ENCODE assay signal across 18 cellular contexts in the genomic region with DNA sequence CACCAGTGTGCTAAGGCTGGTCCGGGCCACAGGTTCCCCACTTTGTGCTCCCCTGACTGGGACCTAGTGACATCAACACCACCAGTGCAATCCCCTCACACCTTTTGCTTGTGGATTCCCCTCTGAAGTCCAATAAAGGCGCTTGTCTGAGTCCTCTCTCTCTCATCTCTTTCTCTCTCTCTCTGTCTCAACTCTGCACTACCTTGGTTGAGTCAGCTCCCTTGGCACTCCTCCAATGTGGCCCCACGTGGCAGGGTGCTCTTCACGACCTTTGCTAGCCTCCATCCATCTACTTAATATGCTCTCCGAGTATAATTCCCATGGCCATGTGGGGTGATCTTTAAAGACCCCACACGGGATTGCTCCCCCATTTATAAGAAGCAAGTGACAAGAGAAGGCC.
DNase-seq lines count a peak whose midpoint lies in the region; ATAC-seq, FAIRE-seq and TF ChIP-seq lines count a peak whose summit lies in the region.
"Had no signal": no experiment of that assay in that cellular context is flagged by ENCODE, and none has a peak within 500 bp of the region (broad histone marks: within the 10 kb centered on the region; RNA-seq: fewer than 3 reads in every experiment).

No MANE protein-coding gene starts in this region.

- CTCF ChIA-PET in Calu3 (lab: Charles Lee): no interaction called here

- H3K9me3 ChIP-seq in T-helper 17 cell (ENCODE audit: control insufficient read depth, low read length, poor library complexity, severe bottlenecking): no peaks in the 10 kb centered on the region
- H3K9me3 ChIP-seq: ovary, transverse colon had no signal

- intact Hi-C loops in Calu3 (cut with micrococcal nuclease; ENCODE audit: unreplicated experiment): no loop called here

- H3K4me1 Mint-ChIP-seq in Calu3 (ENCODE audit: low read depth, unreplicated experiment): peaks cover 18% of the 10 kb centered on the region
- peaks cover 9% of the 10 kb centered on the region for H3K4me1 Mint-ChIP-seq in T-helper 17 cell
- H3K4me1 Mint-ChIP-seq: stimulated activated memory B cell treated with anti-CD40 and anti-IgM and Interleukin-4, amounts not matched to agents 10 μg/mL and 1 μg/mL and 100 μg/mL, for 72 hours had no signal

- no peaks in the 10 kb centered on the region for H3K27me3 ChIP-seq in foreskin keratinocyte
- H3K27me3 ChIP-seq: ovary, transverse colon had no signal

- TF ChIP-seq POLR2A in H54 (IDR thresholded peaks at IDR 0.05; ENCODE audit: low read depth, low read length): no peak

- no peaks in the 10 kb centered on the region for H3K27me3 Mint-ChIP-seq in Calu3 (ENCODE audit: unreplicated experiment)
- no peaks in the 10 kb centered on the region for H3K27me3 Mint-ChIP-seq in T-helper 17 cell
- H3K27me3 Mint-ChIP-seq: activated naive CD4-positive, alpha-beta T cell treated with anti-CD3 and anti-CD28 coated beads, Interleukin-2, amount 50 U/mL, for 24 hours; stimulated activated memory B cell treated with anti-CD40 and anti-IgM and Interleukin-4, amounts not matched to agents 10 μg/mL and 1 μg/mL and 100 μg/mL, for 72 hours had no signal

- FAIRE-seq in H54 (lab: Jason Lieb, UNC): no peak

- H3K27ac Mint-ChIP-seq in Calu3 (ENCODE audit: unreplicated experiment): no peak overlapping the region
- H3K27ac Mint-ChIP-seq in T-helper 17 cell: peak overlapping the region; percentile 30
- H3K27ac Mint-ChIP-seq: activated naive CD4-positive, alpha-beta T cell treated with anti-CD3 and anti-CD28 coated beads, Interleukin-2, amount 50 U/mL, for 24 hours; stimulated activated memory B cell treated with anti-CD40 and anti-IgM and Interleukin-4, amounts not matched to agents 10 μg/mL and 1 μg/mL and 100 μg/mL, for 72 hours had no signal

- peak; percentile 23 for DNase-seq in Calu3
- peak; percentile 33 for DNase-seq in H54 (ENCODE audit: insufficient read length, low spot score)
- DNase-seq in T-helper 17 cell: no peak
- DNase-seq in foreskin keratinocyte: peak; percentile 23 to 56
- no peak for DNase-seq in T1000 (lab: John Stamatoyannopoulos, UW)
- no peak for DNase-seq in NAMALWA (ENCODE audit: low spot score)
- DNase-seq: activated CD8-positive, alpha-beta memory T cell treated with anti-CD3 and anti-CD28 coated beads, Interleukin-2, amount 50 U/mL, for 48 hours; central memory CD4-positive, alpha-beta T cell; DMS79 treated with DMSO at 0.1 percent for 48 hours; foreskin melanocyte; left ventricle myocardium superior; NCI-H1417; ovary; transverse colon had no signal

- peaks cover 5% of the 10 kb centered on the region for H3K4me1 ChIP-seq in foreskin keratinocyte

- H3K27ac ChIP-seq in foreskin keratinocyte: no peak overlapping the region
- H3K27ac ChIP-seq: ovary, transverse colon had no signal

- BruUV-seq in Calu3 (replicated peaks; lab: Mats Ljungman, UMichigan): no TSS peak

- H3K9me3 Mint-ChIP-seq in Calu3 (ENCODE audit: low read depth, unreplicated experiment): peaks cover 2% of the 10 kb centered on the region
- H3K9me3 Mint-ChIP-seq: activated naive CD4-positive, alpha-beta T cell treated with anti-CD3 and anti-CD28 coated beads, Interleukin-2, amount 50 U/mL, for 24 hours; stimulated activated memory B cell treated with anti-CD40 and anti-IgM and Interleukin-4, amounts not matched to agents 10 μg/mL and 1 μg/mL and 100 μg/mL, for 72 hours had no signal

- ATAC-seq in T-helper 17 cell: no peak
- ATAC-seq in foreskin keratinocyte: no peak
- ATAC-seq in GM21723 (IDR thresholded peaks at IDR 0.05; ENCODE audit: unreplicated experiment): no peak
- ATAC-seq in HG03280 (IDR thresholded peaks at IDR 0.05; ENCODE audit: unreplicated experiment): no peak
- ATAC-seq: left ventricle myocardium superior; stimulated activated memory B cell treated with anti-CD40 and anti-IgM and Interleukin-4, amounts not matched to agents 10 μg/mL and 1 μg/mL and 100 μg/mL, for 72 hours had no signal

- TF ChIP-seq CTCF in Calu3 (IDR thresholded peaks at IDR 0.05; ENCODE audit: unreplicated experiment) (no peak), foreskin keratinocyte (conservative IDR thresholded peaks at IDR 0.05) (no peak)

- H3K4me3 Mint-ChIP-seq in Calu3 (ENCODE audit: low read depth, unreplicated experiment) (no peak overlapping the region), T-helper 17 cell (no peak overlapping the region)
- H3K4me3 Mint-ChIP-seq: activated naive CD4-positive, alpha-beta T cell treated with anti-CD3 and anti-CD28 coated beads, Interleukin-2, amount 50 U/mL, for 24 hours; stimulated activated memory B cell treated with anti-CD40 and anti-IgM and Interleukin-4, amounts not matched to agents 10 μg/mL and 1 μg/mL and 100 μg/mL, for 72 hours had no signal

- H3K36me3 Mint-ChIP-seq in Calu3 (ENCODE audit: insufficient read depth, unreplicated experiment) (no peaks in the 10 kb centered on the region), T-helper 17 cell (ENCODE audit: low read depth) (no peaks in the 10 kb centered on the region)
- H3K36me3 Mint-ChIP-seq: activated naive CD4-positive, alpha-beta T cell treated with anti-CD3 and anti-CD28 coated beads, Interleukin-2, amount 50 U/mL, for 24 hours had no signal

Comparison
In these comparisons a context has a peak if more than half of its experiments do, and no peak if none do; other contexts are left out.
1. DNase-seq: peak in Calu3 (single experiment), H54 (single experiment) and foreskin keratinocyte (2 of 2); none in T-helper 17 cell (0 of 3), T1000 (single experiment) and NAMALWA (single experiment).